Comparison of ENCODE assay signal across 17 cellular contexts in the genomic region with DNA sequence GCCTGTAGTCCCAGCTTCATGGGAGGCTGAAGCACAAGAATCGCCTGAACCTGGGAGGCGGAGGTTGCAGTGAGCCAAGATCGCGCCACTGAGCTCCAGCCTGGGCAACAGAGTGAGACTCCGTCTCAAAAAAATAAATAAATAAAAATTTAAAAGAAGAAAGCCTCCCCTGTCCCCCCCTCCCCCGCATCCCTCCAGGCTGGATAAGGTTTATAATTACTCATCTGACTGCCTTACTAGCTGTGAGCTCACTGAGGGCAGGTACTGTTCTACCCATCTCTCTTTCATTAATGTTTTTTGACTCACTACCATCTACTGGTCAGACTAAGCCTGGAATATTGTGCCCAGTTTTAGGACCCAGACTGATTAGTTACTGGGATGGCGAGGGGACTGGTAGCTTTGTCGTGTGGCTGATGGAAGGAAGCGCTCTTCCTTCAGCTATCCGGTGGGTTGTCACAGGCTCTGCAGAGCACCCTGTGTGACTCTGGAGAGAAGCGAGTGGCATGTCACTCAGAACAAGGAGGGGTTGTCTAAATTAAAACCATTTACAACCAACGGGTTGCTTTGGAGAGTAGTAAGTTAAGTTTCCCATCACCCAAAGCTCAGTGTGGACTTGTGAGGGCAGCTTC. TPM values are rescaled to one million over a fixed set of nuclear protein-coding genes. Genes with fewer than 3 reads are reported as not detected.
DNase-seq lines count a peak whose midpoint lies in the region; ATAC-seq lines count a peak whose summit lies in the region.
"Had no signal": no experiment of that assay in that cellular context is flagged by ENCODE, and none has a peak within 500 bp of the region (broad histone marks: within the 10 kb centered on the region; RNA-seq: fewer than 3 reads in every experiment).

No MANE protein-coding gene starts in this region.

- peak; percentile 68 for DNase-seq in activated CD4-positive, alpha-beta T cell treated with anti-CD3 and anti-CD28 coated beads for 36 hours
- no peak for DNase-seq in activated CD4-positive, alpha-beta T cell treated with anti-CD3 and anti-CD28 coated beads, Interleukin-2, amount 50 U/mL, for 48 hours
- no peak for DNase-seq in T-helper 2 cell treated with Interferon-gamma antibody and Interleukin-4, amounts not matched to agents 5 μg/mL and 100 μg/mL, for 36 hours (ENCODE audit: low spot score)
- no peak for DNase-seq in activated naive CD8-positive, alpha-beta T cell treated with anti-CD3 and anti-CD28 coated beads, Interleukin-2, amount 50 U/mL, for 24 hours
- DNase-seq in stimulated activated effector memory CD8-positive, alpha-beta T cell treated with anti-CD3 and anti-CD28 coated beads, Interleukin-12 subunit alpha, Interleukin-12 subunit beta, amount 100 ng/mL, for 72 hours (ENCODE audit: low spot score in 2 of 2) = no peak
- DNase-seq in NCI-H345 (lab: John Stamatoyannopoulos, UW) = no peak
- DNase-seq: 8988T, cortex of kidney, erythroblast, glutamatergic neuron, GM23248, mesenchymal stem cell, MG63, NCI-H187 treated with DMSO at 0.1 percent for 48 hours, tibial artery had no signal

- H3K4me3 Mint-ChIP-seq in activated CD4-positive, alpha-beta T cell treated with anti-CD3 and anti-CD28 coated beads for 36 hours = peak overlapping the region; percentile 62
- H3K4me3 Mint-ChIP-seq in T-helper 2 cell treated with Interferon-gamma antibody and Interleukin-4, amounts not matched to agents 5 μg/mL and 100 μg/mL, for 36 hours = peak overlapping the region; percentile 87
- H3K4me3 Mint-ChIP-seq in activated naive CD8-positive, alpha-beta T cell treated with anti-CD3 and anti-CD28 coated beads, Interleukin-2, amount 50 U/mL, for 24 hours = peak overlapping the region; percentile 73
- peak overlapping the region; percentile 77 for H3K4me3 Mint-ChIP-seq in stimulated activated effector memory CD8-positive, alpha-beta T cell treated with anti-CD3 and anti-CD28 coated beads, Interleukin-12 subunit alpha, Interleukin-12 subunit beta, amount 100 ng/mL, for 72 hours

- intact Hi-C loops in activated CD4-positive, alpha-beta T cell treated with anti-CD3 and anti-CD28 coated beads for 36 hours (cut with DNase I, micrococcal nuclease) = loop anchor here in 1 of 2 experiments (1.0 kb wide), 1 partner anchor 8 kb away; no protein-coding TSS in a partner anchor

- peaks cover 3% of the 10 kb centered on the region for H3K9me3 Mint-ChIP-seq in activated CD4-positive, alpha-beta T cell treated with anti-CD3 and anti-CD28 coated beads for 36 hours (ENCODE audit: low read depth)
- H3K9me3 Mint-ChIP-seq in T-helper 2 cell treated with Interferon-gamma antibody and Interleukin-4, amounts not matched to agents 5 μg/mL and 100 μg/mL, for 36 hours = no peaks in the 10 kb centered on the region
- no peaks in the 10 kb centered on the region for H3K9me3 Mint-ChIP-seq in activated naive CD8-positive, alpha-beta T cell treated with anti-CD3 and anti-CD28 coated beads, Interleukin-2, amount 50 U/mL, for 24 hours
- H3K9me3 Mint-ChIP-seq in stimulated activated effector memory CD8-positive, alpha-beta T cell treated with anti-CD3 and anti-CD28 coated beads, Interleukin-12 subunit alpha, Interleukin-12 subunit beta, amount 100 ng/mL, for 72 hours = no peaks in the 10 kb centered on the region

- no peaks in the 10 kb centered on the region for H3K27me3 Mint-ChIP-seq in activated CD4-positive, alpha-beta T cell treated with anti-CD3 and anti-CD28 coated beads for 36 hours
- no peaks in the 10 kb centered on the region for H3K27me3 Mint-ChIP-seq in T-helper 2 cell treated with Interferon-gamma antibody and Interleukin-4, amounts not matched to agents 5 μg/mL and 100 μg/mL, for 36 hours (ENCODE audit: low read depth)
- H3K27me3 Mint-ChIP-seq in activated naive CD8-positive, alpha-beta T cell treated with anti-CD3 and anti-CD28 coated beads, Interleukin-2, amount 50 U/mL, for 24 hours = no peaks in the 10 kb centered on the region

- POLR2A ChIA-PET in activated CD4-positive, alpha-beta T cell treated with anti-CD3 and anti-CD28 coated beads for 36 hours (lab: Charles Lee) = interaction anchor here (0.6 to 6.8 kb wide), 7 partner anchors 8 to 26 kb away, joined by 3 to 74 read pairs (median 5); partner anchors contain the start of gene EVL

- peak; percentile 48 for ATAC-seq in activated CD4-positive, alpha-beta T cell treated with anti-CD3 and anti-CD28 coated beads for 36 hours
- peak; percentile 41 for ATAC-seq in activated naive CD8-positive, alpha-beta T cell treated with anti-CD3 and anti-CD28 coated beads, Interleukin-2, amount 50 U/mL, for 24 hours
- peak; percentile 39 for ATAC-seq in stimulated activated effector memory CD8-positive, alpha-beta T cell treated with anti-CD3 and anti-CD28 coated beads, Interleukin-12 subunit alpha, Interleukin-12 subunit beta, amount 100 ng/mL, for 72 hours
- ATAC-seq in HG03097 (IDR thresholded peaks at IDR 0.05; ENCODE audit: low FRiP score, unreplicated experiment) (no peak), HG02763 (IDR thresholded peaks at IDR 0.05; ENCODE audit: unreplicated experiment) (no peak)

- peaks cover 64% of the 10 kb centered on the region for H3K36me3 Mint-ChIP-seq in activated CD4-positive, alpha-beta T cell treated with anti-CD3 and anti-CD28 coated beads for 36 hours (ENCODE audit: low read depth)
- peaks cover 84% of the 10 kb centered on the region for H3K36me3 Mint-ChIP-seq in T-helper 2 cell treated with Interferon-gamma antibody and Interleukin-4, amounts not matched to agents 5 μg/mL and 100 μg/mL, for 36 hours (ENCODE audit: low read depth)
- H3K36me3 Mint-ChIP-seq in activated naive CD8-positive, alpha-beta T cell treated with anti-CD3 and anti-CD28 coated beads, Interleukin-2, amount 50 U/mL, for 24 hours (ENCODE audit: low read depth) = peaks cover 55% of the 10 kb centered on the region
- H3K36me3 Mint-ChIP-seq in stimulated activated effector memory CD8-positive, alpha-beta T cell treated with anti-CD3 and anti-CD28 coated beads, Interleukin-12 subunit alpha, Interleukin-12 subunit beta, amount 100 ng/mL, for 72 hours = peaks cover 91% of the 10 kb centered on the region

- peak overlapping the region; percentile 94 for H3K27ac Mint-ChIP-seq in activated CD4-positive, alpha-beta T cell treated with anti-CD3 and anti-CD28 coated beads for 36 hours
- peak overlapping the region; percentile 93 for H3K27ac Mint-ChIP-seq in T-helper 2 cell treated with Interferon-gamma antibody and Interleukin-4, amounts not matched to agents 5 μg/mL and 100 μg/mL, for 36 hours
- peak overlapping the region; percentile 90 for H3K27ac Mint-ChIP-seq in activated naive CD8-positive, alpha-beta T cell treated with anti-CD3 and anti-CD28 coated beads, Interleukin-2, amount 50 U/mL, for 24 hours
- peak overlapping the region; percentile 88 for H3K27ac Mint-ChIP-seq in stimulated activated effector memory CD8-positive, alpha-beta T cell treated with anti-CD3 and anti-CD28 coated beads, Interleukin-12 subunit alpha, Interleukin-12 subunit beta, amount 100 ng/mL, for 72 hours

- H3K4me1 Mint-ChIP-seq in activated CD4-positive, alpha-beta T cell treated with anti-CD3 and anti-CD28 coated beads for 36 hours = peaks cover 96% of the 10 kb centered on the region
- H3K4me1 Mint-ChIP-seq in T-helper 2 cell treated with Interferon-gamma antibody and Interleukin-4, amounts not matched to agents 5 μg/mL and 100 μg/mL, for 36 hours (ENCODE audit: low read depth) = peaks cover 86% of the 10 kb centered on the region
- H3K4me1 Mint-ChIP-seq in activated naive CD8-positive, alpha-beta T cell treated with anti-CD3 and anti-CD28 coated beads, Interleukin-2, amount 50 U/mL, for 24 hours = peaks cover 99% of the 10 kb centered on the region
- H3K4me1 Mint-ChIP-seq in stimulated activated effector memory CD8-positive, alpha-beta T cell treated with anti-CD3 and anti-CD28 coated beads, Interleukin-12 subunit alpha, Interleukin-12 subunit beta, amount 100 ng/mL, for 72 hours = peaks cover 95% of the 10 kb centered on the region

- CTCF ChIA-PET in activated CD4-positive, alpha-beta T cell treated with anti-CD3 and anti-CD28 coated beads for 36 hours (lab: Charles Lee) = interaction anchor here (0.6 to 10.6 kb wide), 8 partner anchors 13 to 152 kb away, joined by 3 to 231 read pairs (median 5); partner anchors contain the start of gene EVL

RNA-seq across cellular contexts. Expression of gene EVL, which starts 16.9 kb away (rescaled TPM):
- total RNA-seq in activated CD4-positive, alpha-beta T cell treated with anti-CD3 and anti-CD28 coated beads for 36 hours = 100 to 1,000 TPM; 249 to 378 TPM

Comparison
In these comparisons a context has a peak if more than half of its experiments do, and no peak if none do; other contexts are left out.
1. ATAC-seq: peak in activated CD4-positive, alpha-beta T cell treated with anti-CD3 and anti-CD28 coated beads for 36 hours (single experiment), activated naive CD8-positive, alpha-beta T cell treated with anti-CD3 and anti-CD28 coated beads, Interleukin-2, amount 50 U/mL, for 24 hours (single experiment) and stimulated activated effector memory CD8-positive, alpha-beta T cell treated with anti-CD3 and anti-CD28 coated beads, Interleukin-12 subunit alpha, Interleukin-12 subunit beta, amount 100 ng/mL, for 72 hours (single experiment); none in HG03097 (single experiment) and HG02763 (single experiment).
2. Peak in every context shown above with its lines, with median percentiles within 50 percentile points of each other: H3K27ac Mint-ChIP-seq and H3K4me3 Mint-ChIP-seq.